Comparison of ENCODE assay signal across 23 cellular contexts in the genomic region with DNA sequence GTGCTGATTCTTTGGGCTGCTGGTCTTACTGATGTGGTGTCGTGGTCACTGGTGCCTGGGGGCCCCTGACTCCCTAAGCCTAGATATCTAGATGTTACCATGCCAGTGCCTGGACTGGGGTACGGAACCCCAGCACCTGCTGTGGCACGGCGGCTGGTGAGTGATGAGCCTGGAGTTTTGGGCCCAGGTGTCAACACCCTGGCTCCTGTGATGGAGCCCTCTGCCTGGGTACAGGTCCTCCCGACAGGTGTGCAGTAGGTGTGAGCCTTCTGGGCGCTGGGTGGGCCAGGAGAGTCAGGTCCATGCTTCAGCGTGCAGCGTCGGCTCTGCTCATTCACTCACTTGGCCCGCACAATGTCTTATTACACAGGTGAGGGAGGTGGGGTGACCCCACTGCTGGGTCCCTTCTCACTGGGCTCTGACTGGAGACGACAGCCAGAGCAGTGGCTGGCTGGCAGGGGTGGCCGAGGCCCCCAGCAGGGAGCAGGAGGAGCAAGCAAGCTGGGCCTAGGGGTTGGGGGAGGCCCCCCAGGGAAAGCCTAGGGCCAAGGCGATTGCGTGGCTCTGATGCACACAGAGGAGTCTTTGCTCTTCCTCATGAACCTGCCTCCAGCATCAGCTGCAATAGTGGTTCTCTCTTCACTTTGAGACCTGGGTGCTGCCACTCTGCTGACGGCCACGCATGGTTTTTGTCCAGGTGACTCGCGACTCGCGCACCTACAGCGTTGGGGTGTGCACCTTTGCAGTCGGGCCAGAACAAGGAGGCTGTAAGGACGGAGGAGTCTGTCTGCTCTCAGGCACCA. TPM values are rescaled to one million over a fixed set of nuclear protein-coding genes. Genes with fewer than 3 reads are reported as not detected.
"Had no signal": no experiment of that assay in that cellular context is flagged by ENCODE, and none has a peak within 500 bp of the region (broad histone marks: within the 10 kb centered on the region; RNA-seq: fewer than 3 reads in every experiment).

No MANE protein-coding gene starts in this region.

- H3K4me2 ChIP-seq: smooth muscle cell had no signal

- H3K9me3 ChIP-seq: esophagus squamous epithelium, neutrophil, right atrium auricular region, suprapubic skin, thyroid gland had no signal

- H3K27me3 ChIP-seq: dorsolateral prefrontal cortex, esophagus squamous epithelium, neutrophil, right atrium auricular region, suprapubic skin, thyroid gland had no signal

- H3K4me1 ChIP-seq: esophagus squamous epithelium, right atrium auricular region, suprapubic skin, thyroid gland had no signal

- DNase-seq: cortex of kidney; dorsolateral prefrontal cortex; effector memory CD4-positive, alpha-beta T cell; esophagus squamous epithelium; foreskin fibroblast; immature natural killer cell; left cardiac atrium; left ventricle myocardium superior; mesendoderm; naive thymus-derived CD4-positive, alpha-beta T cell; nephron progenitor cell; stimulated activated CD4-positive, alpha-beta T cell treated with anti-CD3 and anti-CD28 coated beads, Interleukin-4, amount 100 ng/mL, for 24 hours; stimulated activated naive B cell treated with anti-CD40 and anti-IgM and Interleukin-4, amounts not matched to agents 10 μg/mL and 1 μg/mL and 100 μg/mL, for 72 hours; thyroid gland had no signal

- H3K4me3 ChIP-seq: dorsolateral prefrontal cortex, esophagus squamous epithelium, right atrium auricular region, smooth muscle cell, suprapubic skin, thyroid gland had no signal

- H3K27ac ChIP-seq: dorsolateral prefrontal cortex, epithelial cell of prostate, esophagus squamous epithelium, neutrophil, right atrium auricular region, suprapubic skin, thyroid gland had no signal

- ATAC-seq: left cardiac atrium; left ventricle myocardium superior; naive thymus-derived CD4-positive, alpha-beta T cell; stimulated activated naive B cell treated with anti-CD40 and anti-IgM and Interleukin-4, amounts not matched to agents 10 μg/mL and 1 μg/mL and 100 μg/mL, for 72 hours had no signal

- FAIRE-seq: endometrium, keratinocyte, urothelium cell line had no signal

RNA-seq across cellular contexts. Expression of gene SLC22A1, which starts 42.5 kb away (rescaled TPM):
- total RNA-seq: lung microvascular endothelial cell, right atrium auricular region had no signal
- polyA plus RNA-seq: naive thymus-derived CD4-positive, alpha-beta T cell had no signal
